Comparison of ENCODE assay signal across 7 cellular contexts in the genomic region with DNA sequence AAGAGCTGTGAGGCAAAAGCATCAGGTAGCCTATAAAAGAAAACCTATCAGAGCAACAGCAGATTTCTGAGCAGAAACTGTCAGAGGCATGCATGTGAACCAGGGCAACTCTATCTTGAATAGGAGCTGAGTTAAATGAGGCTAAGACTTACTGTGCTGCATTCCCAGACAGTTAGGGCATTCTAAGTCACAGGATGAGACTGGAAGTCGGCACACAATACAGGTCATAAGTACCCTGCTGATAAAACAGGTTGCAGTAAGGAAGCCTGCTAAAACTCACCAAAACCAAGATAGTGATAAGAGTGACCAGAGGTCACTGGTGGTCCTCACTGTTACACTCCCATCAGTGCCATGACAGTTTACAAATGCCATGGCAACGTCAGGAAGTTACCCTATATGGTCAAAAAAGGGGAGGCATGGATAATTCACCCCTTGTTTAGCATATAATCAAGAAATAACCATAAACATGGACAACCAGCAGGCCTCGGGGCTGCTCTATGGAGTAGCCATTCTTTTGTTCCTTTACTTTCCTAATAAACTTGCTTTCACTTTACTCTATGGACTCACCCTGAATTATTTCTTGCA.
DNase-seq lines count a peak whose midpoint lies in the region; ATAC-seq, FAIRE-seq and TF ChIP-seq lines count a peak whose summit lies in the region.
"Not testable (repeated sequence)": the region's sequence is repeated elsewhere in the genome, so short reads cannot be mapped to it uniquely, and the experiment has no call there.

No MANE protein-coding gene starts in this region.

- not testable (repeated sequence) for H3K36me3 Mint-ChIP-seq in neural progenitor cell

- not testable (repeated sequence) for H3K27me3 ChIP-seq in HUES6 (ENCODE audit: control insufficient read depth, insufficient read depth, low read length); bronchial epithelial cell (ENCODE audit: control insufficient read depth, insufficient read depth, low read length); neural progenitor cell

- not testable (repeated sequence) for H3K4me2 ChIP-seq in neural progenitor cell

- not testable (repeated sequence) for H3K9me3 ChIP-seq in HUES6 (ENCODE audit: control insufficient read depth, insufficient read depth, low read depth, low read length); neural progenitor cell (ENCODE audit: low read depth)

- peak overlapping the region; percentile 23 for H3K9ac ChIP-seq in HUES6 (ENCODE audit: low read length)
- not testable (repeated sequence) for H3K9ac ChIP-seq in neural progenitor cell

- H3K27me3 Mint-ChIP-seq in neural progenitor cell (ENCODE audit: insufficient read depth, low read depth) = not testable (repeated sequence)

- H3K9me3 Mint-ChIP-seq in neural progenitor cell = peaks cover 44% of the 10 kb centered on the region

- H3K36me3 ChIP-seq in HUES6 (ENCODE audit: control insufficient read depth, insufficient read depth, low read length); bronchial epithelial cell (ENCODE audit: control insufficient read depth, insufficient read depth, low read length); neural progenitor cell: not testable (repeated sequence)

- peaks cover 15% of the 10 kb centered on the region for H3K4me1 Mint-ChIP-seq in neural progenitor cell

- TF ChIP-seq CTCF in bronchial epithelial cell (IDR thresholded peaks at IDR 0.05; ENCODE audit: insufficient read depth, low read length, severe bottlenecking); fibroblast of mammary gland (conservative IDR thresholded peaks at IDR 0.05; ENCODE audit: control insufficient read depth, insufficient read depth, low read depth, low read length); neural progenitor cell (IDR thresholded peaks at IDR 0.05): not testable (repeated sequence)

- H3K4me3 ChIP-seq in HUES6 (ENCODE audit: low read depth, low read length); bronchial epithelial cell (ENCODE audit: low read depth, low read length); fibroblast of mammary gland (ENCODE audit: control insufficient read depth, low read depth, low read length); neural progenitor cell: not testable (repeated sequence)

- not testable (repeated sequence) for FAIRE-seq in bronchial epithelial cell (lab: Jason Lieb, UNC)

- H2AFZ ChIP-seq in neural progenitor cell (replicated peaks) = not testable (repeated sequence)

- not testable (repeated sequence) for H3K4me3 Mint-ChIP-seq in neural progenitor cell

- not testable (repeated sequence) for H4K20me1 ChIP-seq in neural progenitor cell (ENCODE audit: low read depth)

- H3K27ac Mint-ChIP-seq in neural progenitor cell = not testable (repeated sequence)

- DNase-seq in EH (ENCODE audit: low read depth) = peak; percentile 52
- peak; percentile 78 for DNase-seq in bronchial epithelial cell (ENCODE audit: low read depth)
- peak; percentile 15 for DNase-seq in fibroblast of mammary gland (ENCODE audit: low read depth)
- DNase-seq in iPS-NIHi7 (ENCODE audit: extremely low spot score) = peak; percentile 12
- peak; percentile 12 for DNase-seq in neural progenitor cell (ENCODE audit: low spot score)

- not testable (repeated sequence) for H3K79me2 ChIP-seq in neural progenitor cell (ENCODE audit: low read depth)

- peaks cover 22% of the 10 kb centered on the region for H3K4me1 ChIP-seq in HUES6 (ENCODE audit: control insufficient read depth, insufficient read depth, low read length)
- H3K4me1 ChIP-seq in neural progenitor cell = not testable (repeated sequence)

- H3K27ac ChIP-seq in HUES6 (ENCODE audit: low read depth, low read length) = peak overlapping the region; percentile 83; the same call in 1 of the 2 replicates
- H3K27ac ChIP-seq in neural progenitor cell = not testable (repeated sequence)

- H3F3A ChIP-seq in neural progenitor cell (ENCODE audit: low read depth) = not testable (repeated sequence)

- ATAC-seq in SK-N-SH treated with all-trans-retinoic acid at 6 μM for 48 hours = peak; percentile 44; the same call in 2 of the 3 replicates

Comparison
In these comparisons a context has a peak if more than half of its experiments do, and no peak if none do; other contexts are left out.
1. DNase-seq: peak in every context shown above with its lines; median percentile 78 in bronchial epithelial cell; 52 in EH; 15 in fibroblast of mammary gland; 12 in iPS-NIHi7; 12 in neural progenitor cell.